Comparison of ENCODE assay signal across 2 cellular contexts in the genomic region with DNA sequence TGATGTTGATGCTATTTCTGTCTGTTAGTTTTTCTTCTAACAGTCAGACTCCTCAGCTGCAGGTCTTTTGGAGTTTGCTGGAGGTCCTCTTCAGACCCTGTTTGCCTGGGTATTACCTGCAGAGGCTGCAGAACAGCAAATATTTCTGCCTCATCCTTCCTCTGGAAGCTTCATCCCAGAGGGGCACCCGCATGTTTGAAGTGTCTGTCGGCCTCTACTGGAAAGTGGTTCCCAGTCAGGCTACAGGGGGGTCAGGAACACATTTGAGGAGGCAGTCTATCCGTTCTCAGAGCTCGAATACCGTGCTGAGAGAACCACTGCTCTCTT.
TF ChIP-seq lines count a peak whose summit lies in the region.

No MANE protein-coding gene starts in this region.

TF ChIP-seq in GM23338, 12 proteins besides CTCF, POLR2A, EP300 and RAD21 (continues in another document):
- no peak for TF ChIP-seq EZH2phosphoT487 (IDR thresholded peaks at IDR 0.05; ENCODE audit: unreplicated experiment)
- TF ChIP-seq, protein P1, sequence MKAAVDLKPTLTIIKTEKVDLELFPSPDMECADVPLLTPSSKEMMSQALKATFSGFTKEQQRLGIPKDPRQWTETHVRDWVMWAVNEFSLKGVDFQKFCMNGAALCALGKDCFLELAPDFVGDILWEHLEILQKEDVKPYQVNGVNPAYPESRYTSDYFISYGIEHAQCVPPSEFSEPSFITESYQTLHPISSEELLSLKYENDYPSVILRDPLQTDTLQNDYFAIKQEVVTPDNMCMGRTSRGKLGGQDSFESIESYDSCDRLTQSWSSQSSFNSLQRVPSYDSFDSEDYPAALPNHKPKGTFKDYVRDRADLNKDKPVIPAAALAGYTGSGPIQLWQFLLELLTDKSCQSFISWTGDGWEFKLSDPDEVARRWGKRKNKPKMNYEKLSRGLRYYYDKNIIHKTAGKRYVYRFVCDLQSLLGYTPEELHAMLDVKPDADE (IDR thresholded peaks at IDR 0.05), result no peak
- TF ChIP-seq JUNB (IDR thresholded peaks at IDR 0.05; ENCODE audit: unreplicated experiment), result no peak
- no peak for TF ChIP-seq POLR2AphosphoS5 (IDR thresholded peaks at IDR 0.05; ENCODE audit: low read depth)
- no peak for TF ChIP-seq EZH2 (IDR thresholded peaks at IDR 0.05; ENCODE audit: low read depth, unreplicated experiment)
- TF ChIP-seq, protein P2, sequence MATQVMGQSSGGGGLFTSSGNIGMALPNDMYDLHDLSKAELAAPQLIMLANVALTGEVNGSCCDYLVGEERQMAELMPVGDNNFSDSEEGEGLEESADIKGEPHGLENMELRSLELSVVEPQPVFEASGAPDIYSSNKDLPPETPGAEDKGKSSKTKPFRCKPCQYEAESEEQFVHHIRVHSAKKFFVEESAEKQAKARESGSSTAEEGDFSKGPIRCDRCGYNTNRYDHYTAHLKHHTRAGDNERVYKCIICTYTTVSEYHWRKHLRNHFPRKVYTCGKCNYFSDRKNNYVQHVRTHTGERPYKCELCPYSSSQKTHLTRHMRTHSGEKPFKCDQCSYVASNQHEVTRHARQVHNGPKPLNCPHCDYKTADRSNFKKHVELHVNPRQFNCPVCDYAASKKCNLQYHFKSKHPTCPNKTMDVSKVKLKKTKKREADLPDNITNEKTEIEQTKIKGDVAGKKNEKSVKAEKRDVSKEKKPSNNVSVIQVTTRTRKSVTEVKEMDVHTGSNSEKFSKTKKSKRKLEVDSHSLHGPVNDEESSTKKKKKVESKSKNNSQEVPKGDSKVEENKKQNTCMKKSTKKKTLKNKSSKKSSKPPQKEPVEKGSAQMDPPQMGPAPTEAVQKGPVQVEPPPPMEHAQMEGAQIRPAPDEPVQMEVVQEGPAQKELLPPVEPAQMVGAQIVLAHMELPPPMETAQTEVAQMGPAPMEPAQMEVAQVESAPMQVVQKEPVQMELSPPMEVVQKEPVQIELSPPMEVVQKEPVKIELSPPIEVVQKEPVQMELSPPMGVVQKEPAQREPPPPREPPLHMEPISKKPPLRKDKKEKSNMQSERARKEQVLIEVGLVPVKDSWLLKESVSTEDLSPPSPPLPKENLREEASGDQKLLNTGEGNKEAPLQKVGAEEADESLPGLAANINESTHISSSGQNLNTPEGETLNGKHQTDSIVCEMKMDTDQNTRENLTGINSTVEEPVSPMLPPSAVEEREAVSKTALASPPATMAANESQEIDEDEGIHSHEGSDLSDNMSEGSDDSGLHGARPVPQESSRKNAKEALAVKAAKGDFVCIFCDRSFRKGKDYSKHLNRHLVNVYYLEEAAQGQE (IDR thresholded peaks at IDR 0.05; ENCODE audit: unreplicated experiment), result no peak
- TF ChIP-seq ZNF114 (CRISPR knock-in tag; IDR thresholded peaks at IDR 0.05), result no peak
- TF ChIP-seq, protein P3, sequence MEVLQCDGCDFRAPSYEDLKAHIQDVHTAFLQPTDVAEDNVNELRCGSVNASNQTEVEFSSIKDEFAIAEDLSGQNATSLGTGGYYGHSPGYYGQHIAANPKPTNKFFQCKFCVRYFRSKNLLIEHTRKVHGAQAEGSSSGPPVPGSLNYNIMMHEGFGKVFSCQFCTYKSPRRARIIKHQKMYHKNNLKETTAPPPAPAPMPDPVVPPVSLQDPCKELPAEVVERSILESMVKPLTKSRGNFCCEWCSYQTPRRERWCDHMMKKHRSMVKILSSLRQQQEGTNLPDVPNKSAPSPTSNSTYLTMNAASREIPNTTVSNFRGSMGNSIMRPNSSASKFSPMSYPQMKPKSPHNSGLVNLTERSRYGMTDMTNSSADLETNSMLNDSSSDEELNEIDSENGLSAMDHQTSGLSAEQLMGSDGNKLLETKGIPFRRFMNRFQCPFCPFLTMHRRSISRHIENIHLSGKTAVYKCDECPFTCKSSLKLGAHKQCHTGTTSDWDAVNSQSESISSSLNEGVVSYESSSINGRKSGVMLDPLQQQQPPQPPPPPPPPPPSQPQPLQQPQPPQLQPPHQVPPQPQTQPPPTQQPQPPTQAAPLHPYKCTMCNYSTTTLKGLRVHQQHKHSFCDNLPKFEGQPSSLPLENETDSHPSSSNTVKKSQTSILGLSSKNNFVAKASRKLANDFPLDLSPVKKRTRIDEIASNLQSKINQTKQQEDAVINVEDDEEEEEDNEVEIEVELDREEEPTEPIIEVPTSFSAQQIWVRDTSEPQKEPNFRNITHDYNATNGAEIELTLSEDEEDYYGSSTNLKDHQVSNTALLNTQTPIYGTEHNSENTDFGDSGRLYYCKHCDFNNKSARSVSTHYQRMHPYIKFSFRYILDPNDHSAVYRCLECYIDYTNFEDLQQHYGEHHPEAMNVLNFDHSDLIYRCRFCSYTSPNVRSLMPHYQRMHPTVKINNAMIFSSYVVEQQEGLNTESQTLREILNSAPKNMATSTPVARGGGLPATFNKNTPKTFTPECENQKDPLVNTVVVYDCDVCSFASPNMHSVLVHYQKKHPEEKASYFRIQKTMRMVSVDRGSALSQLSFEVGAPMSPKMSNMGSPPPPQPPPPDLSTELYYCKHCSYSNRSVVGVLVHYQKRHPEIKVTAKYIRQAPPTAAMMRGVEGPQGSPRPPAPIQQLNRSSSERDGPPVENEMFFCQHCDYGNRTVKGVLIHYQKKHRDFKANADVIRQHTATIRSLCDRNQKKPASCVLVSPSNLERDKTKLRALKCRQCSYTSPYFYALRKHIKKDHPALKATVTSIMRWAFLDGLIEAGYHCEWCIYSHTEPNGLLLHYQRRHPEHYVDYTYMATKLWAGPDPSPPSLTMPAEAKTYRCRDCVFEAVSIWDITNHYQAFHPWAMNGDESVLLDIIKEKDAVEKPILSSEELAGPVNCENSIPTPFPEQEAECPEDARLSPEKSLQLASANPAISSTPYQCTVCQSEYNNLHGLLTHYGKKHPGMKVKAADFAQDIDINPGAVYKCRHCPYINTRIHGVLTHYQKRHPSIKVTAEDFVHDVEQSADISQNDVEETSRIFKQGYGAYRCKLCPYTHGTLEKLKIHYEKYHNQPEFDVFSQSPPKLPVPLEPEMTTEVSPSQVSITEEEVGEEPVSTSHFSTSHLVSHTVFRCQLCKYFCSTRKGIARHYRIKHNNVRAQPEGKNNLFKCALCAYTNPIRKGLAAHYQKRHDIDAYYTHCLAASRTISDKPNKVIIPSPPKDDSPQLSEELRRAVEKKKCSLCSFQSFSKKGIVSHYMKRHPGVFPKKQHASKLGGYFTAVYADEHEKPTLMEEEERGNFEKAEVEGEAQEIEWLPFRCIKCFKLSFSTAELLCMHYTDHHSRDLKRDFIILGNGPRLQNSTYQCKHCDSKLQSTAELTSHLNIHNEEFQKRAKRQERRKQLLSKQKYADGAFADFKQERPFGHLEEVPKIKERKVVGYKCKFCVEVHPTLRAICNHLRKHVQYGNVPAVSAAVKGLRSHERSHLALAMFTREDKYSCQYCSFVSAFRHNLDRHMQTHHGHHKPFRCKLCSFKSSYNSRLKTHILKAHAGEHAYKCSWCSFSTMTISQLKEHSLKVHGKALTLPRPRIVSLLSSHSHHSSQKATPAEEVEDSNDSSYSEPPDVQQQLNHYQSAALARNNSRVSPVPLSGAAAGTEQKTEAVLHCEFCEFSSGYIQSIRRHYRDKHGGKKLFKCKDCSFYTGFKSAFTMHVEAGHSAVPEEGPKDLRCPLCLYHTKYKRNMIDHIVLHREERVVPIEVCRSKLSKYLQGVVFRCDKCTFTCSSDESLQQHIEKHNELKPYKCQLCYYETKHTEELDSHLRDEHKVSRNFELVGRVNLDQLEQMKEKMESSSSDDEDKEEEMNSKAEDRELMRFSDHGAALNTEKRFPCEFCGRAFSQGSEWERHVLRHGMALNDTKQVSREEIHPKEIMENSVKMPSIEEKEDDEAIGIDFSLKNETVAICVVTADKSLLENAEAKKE (CRISPR knock-in tag; IDR thresholded peaks at IDR 0.05), result no peak
- no peak for TF ChIP-seq CREB1 (CRISPR knock-in tag; IDR thresholded peaks at IDR 0.05; ENCODE audit: low read depth)
- TF ChIP-seq STAT1 (IDR thresholded peaks at IDR 0.05; ENCODE audit: unreplicated experiment), result no peak
- TF ChIP-seq ZNF331 (CRISPR knock-in tag; IDR thresholded peaks at IDR 0.05; ENCODE audit: low read depth), result no peak

TF ChIP-seq in H1, 55 proteins besides CTCF, POLR2A, EP300 and RAD21:
- TF ChIP-seq BCL11A (IDR thresholded peaks at IDR 0.05; ENCODE audit: low read depth in 2 of 2, low read length in 2 of 2) (no peak), RNF2 (IDR thresholded peaks at IDR 0.05; ENCODE audit: borderline replicate concordance, low read depth, low read length, missing control alignments, poor library complexity, severe bottlenecking) (no peak)
- TF ChIP-seq, protein P4, sequence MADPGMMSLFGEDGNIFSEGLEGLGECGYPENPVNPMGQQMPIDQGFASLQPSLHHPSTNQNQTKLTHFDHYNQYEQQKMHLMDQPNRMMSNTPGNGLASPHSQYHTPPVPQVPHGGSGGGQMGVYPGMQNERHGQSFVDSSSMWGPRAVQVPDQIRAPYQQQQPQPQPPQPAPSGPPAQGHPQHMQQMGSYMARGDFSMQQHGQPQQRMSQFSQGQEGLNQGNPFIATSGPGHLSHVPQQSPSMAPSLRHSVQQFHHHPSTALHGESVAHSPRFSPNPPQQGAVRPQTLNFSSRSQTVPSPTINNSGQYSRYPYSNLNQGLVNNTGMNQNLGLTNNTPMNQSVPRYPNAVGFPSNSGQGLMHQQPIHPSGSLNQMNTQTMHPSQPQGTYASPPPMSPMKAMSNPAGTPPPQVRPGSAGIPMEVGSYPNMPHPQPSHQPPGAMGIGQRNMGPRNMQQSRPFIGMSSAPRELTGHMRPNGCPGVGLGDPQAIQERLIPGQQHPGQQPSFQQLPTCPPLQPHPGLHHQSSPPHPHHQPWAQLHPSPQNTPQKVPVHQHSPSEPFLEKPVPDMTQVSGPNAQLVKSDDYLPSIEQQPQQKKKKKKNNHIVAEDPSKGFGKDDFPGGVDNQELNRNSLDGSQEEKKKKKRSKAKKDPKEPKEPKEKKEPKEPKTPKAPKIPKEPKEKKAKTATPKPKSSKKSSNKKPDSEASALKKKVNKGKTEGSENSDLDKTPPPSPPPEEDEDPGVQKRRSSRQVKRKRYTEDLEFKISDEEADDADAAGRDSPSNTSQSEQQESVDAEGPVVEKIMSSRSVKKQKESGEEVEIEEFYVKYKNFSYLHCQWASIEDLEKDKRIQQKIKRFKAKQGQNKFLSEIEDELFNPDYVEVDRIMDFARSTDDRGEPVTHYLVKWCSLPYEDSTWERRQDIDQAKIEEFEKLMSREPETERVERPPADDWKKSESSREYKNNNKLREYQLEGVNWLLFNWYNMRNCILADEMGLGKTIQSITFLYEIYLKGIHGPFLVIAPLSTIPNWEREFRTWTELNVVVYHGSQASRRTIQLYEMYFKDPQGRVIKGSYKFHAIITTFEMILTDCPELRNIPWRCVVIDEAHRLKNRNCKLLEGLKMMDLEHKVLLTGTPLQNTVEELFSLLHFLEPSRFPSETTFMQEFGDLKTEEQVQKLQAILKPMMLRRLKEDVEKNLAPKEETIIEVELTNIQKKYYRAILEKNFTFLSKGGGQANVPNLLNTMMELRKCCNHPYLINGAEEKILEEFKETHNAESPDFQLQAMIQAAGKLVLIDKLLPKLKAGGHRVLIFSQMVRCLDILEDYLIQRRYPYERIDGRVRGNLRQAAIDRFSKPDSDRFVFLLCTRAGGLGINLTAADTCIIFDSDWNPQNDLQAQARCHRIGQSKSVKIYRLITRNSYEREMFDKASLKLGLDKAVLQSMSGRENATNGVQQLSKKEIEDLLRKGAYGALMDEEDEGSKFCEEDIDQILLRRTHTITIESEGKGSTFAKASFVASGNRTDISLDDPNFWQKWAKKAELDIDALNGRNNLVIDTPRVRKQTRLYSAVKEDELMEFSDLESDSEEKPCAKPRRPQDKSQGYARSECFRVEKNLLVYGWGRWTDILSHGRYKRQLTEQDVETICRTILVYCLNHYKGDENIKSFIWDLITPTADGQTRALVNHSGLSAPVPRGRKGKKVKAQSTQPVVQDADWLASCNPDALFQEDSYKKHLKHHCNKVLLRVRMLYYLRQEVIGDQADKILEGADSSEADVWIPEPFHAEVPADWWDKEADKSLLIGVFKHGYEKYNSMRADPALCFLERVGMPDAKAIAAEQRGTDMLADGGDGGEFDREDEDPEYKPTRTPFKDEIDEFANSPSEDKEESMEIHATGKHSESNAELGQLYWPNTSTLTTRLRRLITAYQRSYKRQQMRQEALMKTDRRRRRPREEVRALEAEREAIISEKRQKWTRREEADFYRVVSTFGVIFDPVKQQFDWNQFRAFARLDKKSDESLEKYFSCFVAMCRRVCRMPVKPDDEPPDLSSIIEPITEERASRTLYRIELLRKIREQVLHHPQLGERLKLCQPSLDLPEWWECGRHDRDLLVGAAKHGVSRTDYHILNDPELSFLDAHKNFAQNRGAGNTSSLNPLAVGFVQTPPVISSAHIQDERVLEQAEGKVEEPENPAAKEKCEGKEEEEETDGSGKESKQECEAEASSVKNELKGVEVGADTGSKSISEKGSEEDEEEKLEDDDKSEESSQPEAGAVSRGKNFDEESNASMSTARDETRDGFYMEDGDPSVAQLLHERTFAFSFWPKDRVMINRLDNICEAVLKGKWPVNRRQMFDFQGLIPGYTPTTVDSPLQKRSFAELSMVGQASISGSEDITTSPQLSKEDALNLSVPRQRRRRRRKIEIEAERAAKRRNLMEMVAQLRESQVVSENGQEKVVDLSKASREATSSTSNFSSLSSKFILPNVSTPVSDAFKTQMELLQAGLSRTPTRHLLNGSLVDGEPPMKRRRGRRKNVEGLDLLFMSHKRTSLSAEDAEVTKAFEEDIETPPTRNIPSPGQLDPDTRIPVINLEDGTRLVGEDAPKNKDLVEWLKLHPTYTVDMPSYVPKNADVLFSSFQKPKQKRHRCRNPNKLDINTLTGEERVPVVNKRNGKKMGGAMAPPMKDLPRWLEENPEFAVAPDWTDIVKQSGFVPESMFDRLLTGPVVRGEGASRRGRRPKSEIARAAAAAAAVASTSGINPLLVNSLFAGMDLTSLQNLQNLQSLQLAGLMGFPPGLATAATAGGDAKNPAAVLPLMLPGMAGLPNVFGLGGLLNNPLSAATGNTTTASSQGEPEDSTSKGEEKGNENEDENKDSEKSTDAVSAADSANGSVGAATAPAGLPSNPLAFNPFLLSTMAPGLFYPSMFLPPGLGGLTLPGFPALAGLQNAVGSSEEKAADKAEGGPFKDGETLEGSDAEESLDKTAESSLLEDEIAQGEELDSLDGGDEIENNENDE (IDR thresholded peaks at IDR 0.05; ENCODE audit: insufficient replicate concordance, low read length), result no peak
